17 cellular contexts compared by ENCODE assay signal in the genomic region with DNA sequence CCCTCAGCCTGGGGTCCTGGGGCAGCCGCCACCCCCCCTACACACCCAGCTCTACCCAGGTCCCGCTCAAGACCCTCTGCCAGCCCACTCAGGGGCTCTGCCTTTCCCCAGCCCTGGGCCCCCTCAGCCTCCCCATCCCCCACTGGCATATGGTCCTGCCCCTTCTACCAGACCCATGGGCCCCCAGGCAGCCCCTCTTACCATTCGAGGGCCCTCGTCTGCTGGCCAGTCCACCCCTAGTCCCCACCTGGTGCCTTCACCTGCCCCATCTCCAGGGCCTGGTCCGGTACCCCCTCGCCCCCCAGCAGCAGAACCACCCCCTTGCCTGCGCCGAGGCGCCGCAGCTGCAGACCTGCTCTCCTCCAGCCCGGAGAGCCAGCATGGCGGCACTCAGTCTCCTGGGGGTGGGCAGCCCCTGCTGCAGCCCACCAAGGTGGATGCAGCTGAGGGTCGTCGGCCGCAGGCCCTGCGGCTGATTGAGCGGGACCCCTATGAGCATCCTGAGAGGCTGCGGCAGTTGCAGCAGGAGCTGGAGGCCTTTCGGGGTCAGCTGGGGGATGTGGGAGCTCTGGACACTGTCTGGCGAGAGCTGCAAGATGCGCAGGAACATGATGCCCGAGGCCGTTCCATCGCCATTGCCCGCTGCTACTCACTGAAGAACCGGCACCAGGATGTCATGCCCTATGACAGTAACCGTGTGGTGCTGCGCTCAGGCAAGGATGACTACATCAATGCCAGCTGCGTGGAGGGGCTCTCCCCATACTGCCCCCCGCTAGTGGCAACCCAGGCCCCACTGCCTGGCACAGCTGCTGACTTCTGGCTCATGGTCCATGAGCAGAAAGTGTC. TPM values are rescaled to one million over a fixed set of nuclear protein-coding genes. Genes with fewer than 3 reads are reported as not detected.
DNase-seq lines count a peak whose midpoint lies in the region; ATAC-seq, FAIRE-seq and TF ChIP-seq lines count a peak whose summit lies in the region.
"Had no signal": no experiment of that assay in that cellular context is flagged by ENCODE, and none has a peak within 500 bp of the region (broad histone marks: within the 10 kb centered on the region; RNA-seq: fewer than 3 reads in every experiment).

No MANE protein-coding gene starts in this region.

- H2AFZ ChIP-seq in neuronal stem cell (ENCODE audit: low read length) = no peak overlapping the region

- TF ChIP-seq POLR2A in GM12891 (IDR thresholded peaks at IDR 0.05; ENCODE audit: low read depth, low read length) = 0 out of 2 replicates have a peak, but pooled peaks have one; percentile 7

- peaks cover 61 to 92% of the 10 kb centered on the region in 2 donors for H3K36me3 ChIP-seq in neuronal stem cell (replicated peaks in 1 of 2; ENCODE audit: control insufficient read depth in 2 of 2, insufficient read depth in 2 of 2, low read length in 2 of 2)

- no peak overlapping the region for H3K4me2 ChIP-seq in neuronal stem cell (ENCODE audit: insufficient read depth, low read length, poor library complexity, severe bottlenecking)

- H3K4me3 ChIP-seq in dorsolateral prefrontal cortex (no peak overlapping the region), neuronal stem cell (ENCODE audit: low read length in 2 of 2) (no peak overlapping the region)

- peaks cover 0 to 2% of the 10 kb centered on the region in 2 donors for H3K9me3 ChIP-seq in neuronal stem cell (replicated peaks in 1 of 2; ENCODE audit: control insufficient read depth in 2 of 2, insufficient read depth in 1 of 2, low read depth in 1 of 2, low read length in 2 of 2)

- no peak for TF ChIP-seq CTCF in dorsolateral prefrontal cortex (IDR thresholded peaks at IDR 0.05 in 54 of 56, conservative IDR thresholded peaks at IDR 0.05 in 2 of 56; ENCODE audit: low read depth in 1 of 56, partially characterized antibody in 56 of 56)

- H3K9ac ChIP-seq in neuronal stem cell (ENCODE audit: low read depth, low read length, poor library complexity) = no peak overlapping the region

- peaks cover 0 to 1% of the 10 kb centered on the region in 2 donors for H3K4me1 ChIP-seq in neuronal stem cell (ENCODE audit: control insufficient read depth in 2 of 2, insufficient read depth in 1 of 2, low read depth in 1 of 2, low read length in 2 of 2)

- H2BK120ac ChIP-seq in neuronal stem cell (ENCODE audit: low read depth, low read length) = no peak overlapping the region

- H3K4ac ChIP-seq in neuronal stem cell (ENCODE audit: low read length) = no peak overlapping the region

- peak overlapping the region; percentile 1 for H3K23ac ChIP-seq in neuronal stem cell (ENCODE audit: low read depth, low read length, poor library complexity)

- no peak overlapping the region for H4K91ac ChIP-seq in neuronal stem cell (ENCODE audit: low read depth, low read length, poor library complexity)

- no peak overlapping the region for H3K18ac ChIP-seq in neuronal stem cell (ENCODE audit: low read length)

- H4K8ac ChIP-seq in neuronal stem cell (ENCODE audit: low read depth, low read length) = no peak overlapping the region

- H3K14ac ChIP-seq in neuronal stem cell (ENCODE audit: low read length) = no peak overlapping the region

- DNase-seq in 8988T (peak; percentile 34), GM12891 (ENCODE audit: insufficient read length, low spot score) (no peak), dorsolateral prefrontal cortex (no peak), neuronal stem cell (ENCODE audit: low spot score) (no peak), NCI-H2196 treated with DMSO at 0.1 percent for 48 hours (lab: John Stamatoyannopoulos, UW; ENCODE audit: unreplicated experiment) (no peak), hepatic stellate cell (ENCODE audit: low spot score) (no peak)
- no peak for DNase-seq in stimulated activated CD4-positive, alpha-beta T cell treated with anti-CD3 and anti-CD28 coated beads, Interleukin-4, amount 100 ng/mL, for 24 hours
- DNase-seq: ACHN; CD8-positive, alpha-beta T cell; GF-D8; H9; KG1; NCI-H1092 treated with DMSO at 0.1 percent for 48 hours; NCI-H1694; NCI-H446; PC-3 had no signal

- H2BK15ac ChIP-seq in neuronal stem cell (ENCODE audit: low read length) = no peak overlapping the region

- no CpG with 5 or more reads among the region's 30 CpGs for WGBS in neuronal stem cell (ENCODE audit: extremely low coverage in 2 of 2, insufficient read length in 2 of 2, insufficient replicate concordance in 1 of 2), 2 donors

- H3K27me3 ChIP-seq in dorsolateral prefrontal cortex = no peaks in the 10 kb centered on the region
- no peaks in the 10 kb centered on the region for H3K27me3 ChIP-seq in neuronal stem cell (ENCODE audit: control insufficient read depth in 3 of 3, insufficient read depth in 3 of 3, low read depth in 1 of 3, low read length in 3 of 3)

- no peak overlapping the region for H2AK5ac ChIP-seq in neuronal stem cell (ENCODE audit: low read depth, low read length)

- no peak for FAIRE-seq in GM12891 (lab: Jason Lieb, UNC)

- H3K27ac ChIP-seq in dorsolateral prefrontal cortex (peak overlapping the region in 36 of 59 donors; percentile 1 to 95 (median 89)), neuronal stem cell (replicated peaks; ENCODE audit: low read length) (no peak overlapping the region)

- H2BK5ac ChIP-seq in neuronal stem cell (ENCODE audit: low read length) = no peak overlapping the region

- intact Hi-C loops in dorsolateral prefrontal cortex (cut with DNase I) = no loop called here

- no peak overlapping the region for H2BK12ac ChIP-seq in neuronal stem cell (ENCODE audit: low read length)

- peaks cover 5% of the 10 kb centered on the region for H3K79me1 ChIP-seq in neuronal stem cell (ENCODE audit: low read depth, low read length)

- no peak for ATAC-seq in HG03095 (IDR thresholded peaks at IDR 0.05; ENCODE audit: unreplicated experiment)
- ATAC-seq: CD8-positive, alpha-beta T cell; PC-3 had no signal

TF ChIP-seq in GM12891, 5 proteins besides CTCF, POLR2A, EP300 and RAD21:
- TF ChIP-seq PAX5 (IDR thresholded peaks at IDR 0.05; ENCODE audit: insufficient read depth, low read length, severe bottlenecking) = no peak
- no peak for TF ChIP-seq POLR2AphosphoS5 (IDR thresholded peaks at IDR 0.05; ENCODE audit: low read depth, low read length)
- no peak for TF ChIP-seq POU2F2 (IDR thresholded peaks at IDR 0.05; ENCODE audit: low read depth, low read length)
- TF ChIP-seq TAF1 (IDR thresholded peaks at IDR 0.05; ENCODE audit: low read depth, low read length) = no peak
- TF ChIP-seq SPI1 (IDR thresholded peaks at IDR 0.05; ENCODE audit: low read depth, low read length) = no peak

RNA-seq across cellular contexts. Expression of a gene that starts 30.2 kb away (rescaled TPM):
- 12.6 TPM for polyA plus RNA-seq in GM12891 (2012; ENCODE audit: low read depth, missing spikeins)
- total RNA-seq in dorsolateral prefrontal cortex = 10 to 100 TPM; 40.8 to 75.9 (median 53.6) TPM
- polyA plus RNA-seq in neuronal stem cell (2013, experiment 1 of 2) = 16.8 TPM
- polyA plus RNA-seq in neuronal stem cell (2013, experiment 2 of 2) = 16.8 TPM
